22 cellular contexts compared by ENCODE assay signal in the genomic region with DNA sequence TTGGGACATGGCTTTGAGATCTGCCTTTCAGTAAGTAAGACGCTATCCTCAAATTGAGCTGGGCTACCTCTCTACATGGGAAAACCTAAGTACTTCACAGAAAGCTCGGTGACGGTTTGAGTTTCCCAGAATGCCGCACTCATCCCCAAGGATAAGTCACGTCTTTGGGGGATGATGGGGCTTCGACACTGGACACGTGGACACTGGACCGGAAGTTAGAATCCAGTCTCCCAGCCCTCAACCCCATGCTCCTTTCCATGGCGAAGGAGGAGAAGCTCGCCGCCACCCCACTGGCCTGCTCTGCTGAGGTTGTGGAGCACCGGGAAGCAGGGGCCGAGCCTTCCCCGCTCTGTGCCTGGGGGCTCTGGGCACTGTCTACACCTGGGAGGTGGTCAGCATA. TPM values are rescaled to one million over a fixed set of nuclear protein-coding genes. Genes with fewer than 3 reads are reported as not detected.
"Had no signal": no experiment of that assay in that cellular context is flagged by ENCODE, and none has a peak within 500 bp of the region (broad histone marks: within the 10 kb centered on the region; RNA-seq: fewer than 3 reads in every experiment).

No MANE protein-coding gene starts in this region.

- DNase-seq: effector CD8-positive, alpha-beta T cell; left colon; left ventricle myocardium superior; ovary; right cardiac atrium; spleen; stimulated activated CD4-positive, alpha-beta T cell treated with anti-CD3 and anti-CD28 coated beads, Interleukin-15, amount 100 ng/mL, for 24 hours; stimulated activated CD4-positive, alpha-beta T cell treated with anti-CD3 and anti-CD28 coated beads, Interleukin-1b, Interleukin-23, amount 100 ng/mL, for 48 hours; stimulated activated CD4-positive, alpha-beta T cell treated with anti-CD3 and anti-CD28 coated beads, Interleukin-4, amount 100 ng/mL, for 4 hours; stimulated activated naive B cell treated with anti-CD40 and anti-IgM and Interleukin-4, amounts not matched to agents 10 μg/mL and 1 μg/mL and 100 μg/mL, for 72 hours had no signal

- H3K9me3 Mint-ChIP-seq: neural progenitor cell had no signal

- H3K79me2 ChIP-seq: hepatocyte had no signal

- H3K27me3 ChIP-seq: hepatocyte, neural progenitor cell, ovary, spleen, suprapubic skin, tibial nerve had no signal

- H3K4me3 Mint-ChIP-seq: neural progenitor cell; stimulated activated naive B cell treated with anti-CD40 and anti-IgM and Interleukin-4, amounts not matched to agents 10 μg/mL and 1 μg/mL and 100 μg/mL, for 72 hours had no signal

- H3K4me1 ChIP-seq: neural progenitor cell, suprapubic skin had no signal

- H2AFZ ChIP-seq: hepatocyte, neural progenitor cell had no signal

- H3K4me1 Mint-ChIP-seq: naive thymus-derived CD8-positive, alpha-beta T cell; stimulated activated naive B cell treated with anti-CD40 and anti-IgM and Interleukin-4, amounts not matched to agents 10 μg/mL and 1 μg/mL and 100 μg/mL, for 72 hours had no signal

- H3K4me3 ChIP-seq: hepatocyte, neural progenitor cell, ovary, spleen, suprapubic skin, tibial nerve had no signal

- H3K36me3 ChIP-seq: neural progenitor cell, ovary, suprapubic skin had no signal

- H3K4me2 ChIP-seq: hepatocyte, neural progenitor cell had no signal

- H3K27ac ChIP-seq: hepatocyte, neural progenitor cell, ovary, spleen, suprapubic skin had no signal

- H3K9ac ChIP-seq: neural progenitor cell had no signal

- H3K9me3 ChIP-seq: ovary, suprapubic skin had no signal

- ATAC-seq: left colon; left ventricle myocardium superior; stimulated activated naive B cell treated with anti-CD40 and anti-IgM and Interleukin-4, amounts not matched to agents 10 μg/mL and 1 μg/mL and 100 μg/mL, for 72 hours had no signal

- H3K27ac Mint-ChIP-seq: neural progenitor cell; stimulated activated naive B cell treated with anti-CD40 and anti-IgM and Interleukin-4, amounts not matched to agents 10 μg/mL and 1 μg/mL and 100 μg/mL, for 72 hours had no signal

RNA-seq across cellular contexts. Expression of a gene that starts 41.6 kb away (rescaled TPM):
- total RNA-seq: bronchial epithelial cell; dermis blood vessel endothelial cell; kidney epithelial cell; left ventricle myocardium superior; mononuclear cell; naive thymus-derived CD8-positive, alpha-beta T cell; posterior vena cava; right cardiac atrium; suprapubic skin; tibial nerve; ureter had no signal
- polyA plus RNA-seq: esophagus; naive thymus-derived CD8-positive, alpha-beta T cell; ovary; right cardiac atrium had no signal
